Comparison of ENCODE assay signal across 9 cellular contexts in the genomic region with DNA sequence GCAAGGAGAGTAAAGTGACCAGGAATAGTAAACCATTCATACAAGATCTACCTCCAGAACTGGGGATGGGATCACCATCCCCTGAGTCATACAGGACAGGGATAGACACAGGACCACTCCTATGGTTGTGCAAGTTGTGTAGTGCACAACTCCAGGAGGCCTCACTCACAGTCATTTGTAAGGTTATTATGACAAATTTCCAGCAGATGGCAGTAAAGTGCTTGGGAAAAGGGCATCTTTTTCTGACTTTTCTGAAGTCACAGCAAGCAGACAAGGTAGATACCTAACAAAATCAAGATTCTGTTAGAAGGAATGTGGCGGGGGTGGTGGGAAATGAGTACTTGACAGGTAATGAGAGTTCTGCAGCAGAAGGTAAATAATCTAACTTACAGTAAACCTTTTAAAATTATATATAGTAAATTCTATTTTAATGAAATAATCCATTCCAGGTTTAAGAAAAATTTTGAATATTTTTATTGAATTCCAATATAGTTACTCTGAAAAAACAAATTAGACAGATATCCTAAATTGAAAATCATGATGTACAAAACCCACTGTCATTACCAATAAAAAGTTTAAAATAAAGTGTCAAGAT. TPM values are rescaled to one million over a fixed set of nuclear protein-coding genes. Genes with fewer than 3 reads are reported as not detected.
A peak's percentile ranks its signal among the peaks of the same experiment; 100 is the strongest.
DNase-seq lines count a peak whose midpoint lies in the region; TF ChIP-seq lines count a peak whose summit lies in the region.
"Had no signal": no experiment of that assay in that cellular context is flagged by ENCODE, and none has a peak within 500 bp of the region (broad histone marks: within the 10 kb centered on the region; RNA-seq: fewer than 3 reads in every experiment).

No MANE protein-coding gene starts in this region.

- H3K27me3 Mint-ChIP-seq in activated T-cell treated with anti-CD3 and anti-CD28 coated beads, Interleukin-2, amount 50 U/mL, for 24 hours = no peaks in the 10 kb centered on the region
- peaks cover 4% of the 10 kb centered on the region for H3K27me3 Mint-ChIP-seq in nephron progenitor cell (ENCODE audit: low read depth, poor library complexity)
- H3K27me3 Mint-ChIP-seq: central memory CD8-positive, alpha-beta T cell had no signal

- no peak overlapping the region for H3K27ac ChIP-seq in VCaP

- H3K4me1 Mint-ChIP-seq in activated T-cell treated with anti-CD3 and anti-CD28 coated beads, Interleukin-2, amount 50 U/mL, for 24 hours (ENCODE audit: low read depth) = no peaks in the 10 kb centered on the region
- H3K4me1 Mint-ChIP-seq in nephron progenitor cell = peaks cover 32% of the 10 kb centered on the region
- H3K4me1 Mint-ChIP-seq: central memory CD8-positive, alpha-beta T cell had no signal

- no peak overlapping the region for H3K4me3 Mint-ChIP-seq in activated T-cell treated with anti-CD3 and anti-CD28 coated beads, Interleukin-2, amount 50 U/mL, for 24 hours
- H3K4me3 Mint-ChIP-seq in nephron progenitor cell = no peak overlapping the region
- H3K4me3 Mint-ChIP-seq: central memory CD8-positive, alpha-beta T cell had no signal

- no peaks in the 10 kb centered on the region for H3K9me3 ChIP-seq in MG63

- no peaks in the 10 kb centered on the region for H3K9me3 Mint-ChIP-seq in activated T-cell treated with anti-CD3 and anti-CD28 coated beads, Interleukin-2, amount 50 U/mL, for 24 hours
- H3K9me3 Mint-ChIP-seq in nephron progenitor cell = no peaks in the 10 kb centered on the region
- H3K9me3 Mint-ChIP-seq: central memory CD8-positive, alpha-beta T cell had no signal

- H3K27ac Mint-ChIP-seq in activated T-cell treated with anti-CD3 and anti-CD28 coated beads, Interleukin-2, amount 50 U/mL, for 24 hours = no peak overlapping the region
- no peak overlapping the region for H3K27ac Mint-ChIP-seq in nephron progenitor cell

- no peaks in the 10 kb centered on the region for H3K36me3 ChIP-seq in H7 (replicated peaks; ENCODE audit: control insufficient read depth, insufficient read depth, low read length)
- H3K36me3 ChIP-seq in MG63 = no peaks in the 10 kb centered on the region; the same call in none of the 2 replicates

- H3K36me3 Mint-ChIP-seq in activated T-cell treated with anti-CD3 and anti-CD28 coated beads, Interleukin-2, amount 50 U/mL, for 24 hours (ENCODE audit: low read depth) = peaks cover 51% of the 10 kb centered on the region
- peaks cover 7% of the 10 kb centered on the region for H3K36me3 Mint-ChIP-seq in nephron progenitor cell (ENCODE audit: low read depth)

- no peak overlapping the region for H3K4me3 ChIP-seq in H7 (ENCODE audit: insufficient read depth, low read depth, low read length)
- H3K4me3 ChIP-seq in fibroblast of mammary gland (ENCODE audit: control insufficient read depth, low read depth, low read length) = no peak overlapping the region
- no peak overlapping the region for H3K4me3 ChIP-seq in MG63

- peak; percentile 78 for TF ChIP-seq CTCF in VCaP (conservative IDR thresholded peaks at IDR 0.05)
- peak; percentile 57 for TF ChIP-seq CTCF in fibroblast of mammary gland (conservative IDR thresholded peaks at IDR 0.05; ENCODE audit: control insufficient read depth, insufficient read depth, low read depth, low read length)
- TF ChIP-seq CTCF in nephron progenitor cell (IDR thresholded peaks at IDR 0.05) = peak; percentile 68

- no peaks in the 10 kb centered on the region for H3K27me3 ChIP-seq in H7 (ENCODE audit: control insufficient read depth, insufficient read depth, low read length)
- H3K27me3 ChIP-seq in MG63 = no peaks in the 10 kb centered on the region

- DNase-seq in activated T-cell treated with anti-CD3 and anti-CD28 coated beads for 24 hours (ENCODE audit: low read depth) (peak; percentile 30), H7 (peak; percentile 58), NCI-H128 (lab: John Stamatoyannopoulos, UW; ENCODE audit: unreplicated experiment) (peak; percentile 79), fibroblast of mammary gland (ENCODE audit: low read depth) (peak; percentile 72), nephron progenitor cell (peak; percentile 39), MG63 (no peak)
- DNase-seq in activated T-cell treated with anti-CD3 and anti-CD28 coated beads, Interleukin-2, amount 50 U/mL, for 24 hours = no peak

RNA-seq across cellular contexts. Expression of a gene that starts 16.7 kb away (rescaled TPM):
- total RNA-seq in H7 (2014; rRNA removed; shearing (Covaris generic)) = 1.8 and 2.7 TPM in 2 replicates
- 0.69 and 1.8 TPM in 2 replicates for total RNA-seq in MG63 (2014; rRNA removed; shearing (Covaris generic); ENCODE audit: low replicate concordance)

RNA-seq across cellular contexts. Expression of a gene that starts 42.1 kb away (rescaled TPM):
- total RNA-seq in H7 (2014; rRNA removed; shearing (Covaris generic)) = 572 and 604 TPM in 2 replicates
- 753 and 901 TPM in 2 replicates for total RNA-seq in MG63 (2014; rRNA removed; shearing (Covaris generic); ENCODE audit: low replicate concordance)

RNA-seq across cellular contexts. Expression of a gene that starts 42.6 kb away (rescaled TPM):
- 10.7 and 12.3 TPM in 2 replicates for total RNA-seq in H7 (2014; rRNA removed; shearing (Covaris generic))
- 11.6 and 34.4 TPM in 2 replicates for total RNA-seq in MG63 (2014; rRNA removed; shearing (Covaris generic); ENCODE audit: low replicate concordance)

Comparison
In these comparisons a context has a peak if more than half of its experiments do, and no peak if none do; other contexts are left out.
1. DNase-seq: peak in activated T-cell treated with anti-CD3 and anti-CD28 coated beads for 24 hours (single experiment), H7 (single experiment), NCI-H128 (single experiment), fibroblast of mammary gland (single experiment) and nephron progenitor cell (single experiment); none in activated T-cell treated with anti-CD3 and anti-CD28 coated beads, Interleukin-2, amount 50 U/mL, for 24 hours (single experiment) and MG63 (single experiment).
2. Peak in every context shown above with its lines, with median percentiles within 50 percentile points of each other: CTCF ChIP-seq.